Comparison of ENCODE assay signal across 19 cellular contexts in the genomic region with DNA sequence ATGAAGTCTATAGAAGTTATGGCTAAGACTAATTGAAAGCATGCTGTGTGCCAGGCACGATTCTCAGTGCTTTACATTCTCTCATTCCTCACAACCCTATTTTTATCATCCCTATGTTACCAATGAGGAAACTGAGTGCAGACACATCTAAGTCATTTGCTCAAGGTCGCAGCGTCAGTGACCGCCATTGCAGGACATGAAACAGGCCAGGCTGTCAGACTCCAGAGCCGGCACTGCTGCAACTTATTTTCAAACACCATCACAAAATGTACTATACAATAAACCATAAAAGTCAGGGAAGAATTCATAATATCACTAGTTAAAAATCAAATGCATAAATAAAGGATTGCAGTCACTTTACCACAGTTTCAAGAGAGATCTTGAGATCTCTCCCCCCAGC.
"Had no signal": no experiment of that assay in that cellular context is flagged by ENCODE, and none has a peak within 500 bp of the region (broad histone marks: within the 10 kb centered on the region; RNA-seq: fewer than 3 reads in every experiment).

No MANE protein-coding gene starts in this region.

- H3K27me3 ChIP-seq: adrenal gland, ascending aorta, brain microvascular endothelial cell, colonic mucosa, dorsolateral prefrontal cortex, esophagus squamous epithelium, gastrocnemius medialis, left lung, neutrophil, ovary, transverse colon had no signal

- H3K4me3 ChIP-seq: adrenal gland, ascending aorta, colonic mucosa, dorsolateral prefrontal cortex, esophagus squamous epithelium, gastrocnemius medialis, left lung, ovary, prostate gland, transverse colon had no signal

- H3K9me3 ChIP-seq: adrenal gland, ascending aorta, colonic mucosa, esophagus squamous epithelium, gastrocnemius medialis, left lung, neutrophil, ovary, prostate gland, transverse colon had no signal

- H3K27ac ChIP-seq: adrenal gland, ascending aorta, brain microvascular endothelial cell, colonic mucosa, esophagus squamous epithelium, gastrocnemius medialis, left lung, neutrophil, ovary, prostate gland, transverse colon had no signal

- DNase-seq: activated CD4-positive, alpha-beta T cell treated with anti-CD3 and anti-CD28 coated beads for 1 hour; activated CD4-positive, alpha-beta T cell treated with anti-CD3 and anti-CD28 coated beads, Interleukin-2, amount 50 U/mL, for 1 hour; activated CD8-positive, alpha-beta T cell treated with anti-CD3 and anti-CD28 coated beads, Interleukin-2, amount 10 ng/mL, durations not matched to agents 7 days and 5 days; activated gamma-delta T cell treated with Interleukin-2 at 50 U/mL for 16 hours; adrenal gland; brain microvascular endothelial cell; colonic mucosa; esophagus squamous epithelium; gastrocnemius medialis; kidney; left lung; ovary; stimulated activated naive CD8-positive, alpha-beta T cell treated with anti-CD3 and anti-CD28 coated beads, Interleukin-15, amount 100 ng/mL, for 72 hours; T-helper 9 cell; transverse colon had no signal

- H3K36me3 ChIP-seq: adrenal gland, ascending aorta, brain microvascular endothelial cell, colonic mucosa, esophagus squamous epithelium, gastrocnemius medialis, left lung, neutrophil, ovary, prostate gland had no signal

- ATAC-seq: gastrocnemius medialis, left lung had no signal

- H3K4me1 ChIP-seq: adrenal gland, prostate gland had no signal
